Comparison of ENCODE assay signal across 8 cellular contexts in genomic region chr2:72826156-72826477, GRCh38. TPM values are rescaled to one million over a fixed set of nuclear protein-coding genes. Genes with fewer than 3 reads are reported as not detected.
A peak's percentile ranks its signal among the peaks of the same experiment; 100 is the strongest.
DNase-seq lines count a peak whose midpoint lies in the region; ATAC-seq and TF ChIP-seq lines count a peak whose summit lies in the region.

No MANE protein-coding gene starts in this region.

- ATAC-seq in GM21529 (IDR thresholded peaks at IDR 0.05; ENCODE audit: unreplicated experiment): no peak

- no peaks in the 10 kb centered on the region for H3K9me3 Mint-ChIP-seq in activated naive CD4-positive, alpha-beta T cell treated with anti-CD3 and anti-CD28 coated beads for 36 hours

- peak overlapping the region; percentile 82 for H3K4me3 ChIP-seq in astrocyte of the spinal cord (ENCODE audit: low read depth, low read length)
- H3K4me3 ChIP-seq in mononuclear cell (ENCODE audit: low read length): peak overlapping the region; percentile 47
- peak overlapping the region in 3 of 4 donors; percentile 65 to 77 (median 68) for H3K4me3 ChIP-seq in transverse colon

- CTCF ChIA-PET in activated naive CD4-positive, alpha-beta T cell treated with anti-CD3 and anti-CD28 coated beads for 36 hours (lab: Charles Lee): no interaction called here

- TF ChIP-seq CTCF in astrocyte of the spinal cord (IDR thresholded peaks at IDR 0.05; ENCODE audit: low read depth, low read length): no peak
- TF ChIP-seq CTCF in transverse colon (IDR thresholded peaks at IDR 0.05): no peak

- peaks cover 2% of the 10 kb centered on the region for H3K27me3 Mint-ChIP-seq in activated naive CD4-positive, alpha-beta T cell treated with anti-CD3 and anti-CD28 coated beads for 36 hours (ENCODE audit: low read depth)

- in situ Hi-C loops in astrocyte of the spinal cord (cut with HindIII; ENCODE audit: low sequenced_read_pairs): no loop called here
- in situ Hi-C loops in transverse colon (cut with MboI; ENCODE audit: low pct_ligation_motif_present in 1 of 4, low pct_unique_long_range_greater_than_20kb in 1 of 4, low sequenced_read_pairs in 3 of 4): no loop called here

- no peaks in the 10 kb centered on the region for H3K36me3 ChIP-seq in transverse colon

- H3K4me1 ChIP-seq in mononuclear cell (ENCODE audit: insufficient read depth, low read length): peaks cover 15% of the 10 kb centered on the region
- H3K4me1 ChIP-seq in transverse colon: peaks cover 7 to 20% (median 15%) of the 10 kb centered on the region in 4 donors

- no peak overlapping the region for H3K27ac Mint-ChIP-seq in activated naive CD4-positive, alpha-beta T cell treated with anti-CD3 and anti-CD28 coated beads for 36 hours

- H3K9me3 ChIP-seq in mononuclear cell (ENCODE audit: low read depth, low read length) (no peaks in the 10 kb centered on the region), transverse colon (no peaks in the 10 kb centered on the region)

- intact Hi-C loops in activated naive CD4-positive, alpha-beta T cell treated with anti-CD3 and anti-CD28 coated beads for 36 hours (cut with micrococcal nuclease): no loop called here
- intact Hi-C loops in transverse colon (cut with DNase I; ENCODE audit: low total_unique reads): no loop called here

- TF ChIP-seq EP300 in transverse colon (IDR thresholded peaks at IDR 0.05; ENCODE audit: low read depth): no peak

- no peak for TF ChIP-seq POLR2A in transverse colon (IDR thresholded peaks at IDR 0.05)

- peaks cover 4% of the 10 kb centered on the region for H3K36me3 Mint-ChIP-seq in activated naive CD4-positive, alpha-beta T cell treated with anti-CD3 and anti-CD28 coated beads for 36 hours (ENCODE audit: low read depth)

- DNase-seq in activated naive CD4-positive, alpha-beta T cell treated with anti-CD3 and anti-CD28 coated beads for 36 hours: no peak
- DNase-seq in activated naive CD4-positive, alpha-beta T cell treated with Interleukin-2 at 50 U/mL for 16 hours: no peak
- no peak for DNase-seq in astrocyte of the spinal cord (ENCODE audit: low read depth, low spot score)
- no peak for DNase-seq in transverse colon
- no peak for DNase-seq in SIG-M5 (lab: John Stamatoyannopoulos, UW)
- DNase-seq in NCI-H82 (lab: John Stamatoyannopoulos, UW): no peak

- peak overlapping the region; percentile 94 for H3K4me3 Mint-ChIP-seq in activated naive CD4-positive, alpha-beta T cell treated with anti-CD3 and anti-CD28 coated beads for 36 hours

- peaks cover 39% of the 10 kb centered on the region for H3K4me1 Mint-ChIP-seq in activated naive CD4-positive, alpha-beta T cell treated with anti-CD3 and anti-CD28 coated beads for 36 hours (ENCODE audit: low read depth)

- no peak overlapping the region for H3K27ac ChIP-seq in transverse colon

- H3K27me3 ChIP-seq in mononuclear cell (ENCODE audit: insufficient read depth, low read length) (peaks cover 9% of the 10 kb centered on the region), transverse colon (peaks cover 4% of the 10 kb centered on the region)

- 54 to 68% methylated on average over 6 to 10 of the region's 10 CpGs for WGBS in transverse colon (ENCODE audit: low coverage in 1 of 2), 2 donors

RNA-seq across cellular contexts. Expression of gene EXOC6B, which starts 0.3 kb away (rescaled TPM):
- total RNA-seq in activated naive CD4-positive, alpha-beta T cell treated with anti-CD3 and anti-CD28 coated beads for 36 hours: 1 to 10 TPM; 6.1 to 7.5 TPM
- 9.0 TPM for total RNA-seq in mononuclear cell
- 10 to 100 TPM; 15.7 to 58.4 (median 37.9) TPM for total RNA-seq in transverse colon
